ENCODE assay signal across 19 cellular contexts in genomic region chr18:12310762-12311161, GRCh38. TPM values are rescaled to one million over a fixed set of nuclear protein-coding genes. Genes with fewer than 3 reads are reported as not detected.
A peak's percentile ranks its signal among the peaks of the same experiment; 100 is the strongest.
DNase-seq lines count a peak whose midpoint lies in the region; ATAC-seq and TF ChIP-seq lines count a peak whose summit lies in the region.
"Had no signal": no experiment of that assay in that cellular context is flagged by ENCODE, and none has a peak within 500 bp of the region (broad histone marks: within the 10 kb centered on the region; RNA-seq: fewer than 3 reads in every experiment).

No MANE protein-coding gene starts in this region.

- H3K4me2 ChIP-seq in BLaER1 (peak overlapping the region; percentile 64; the same call in 1 of the 2 replicates), neuronal stem cell (ENCODE audit: insufficient read depth, low read length, poor library complexity, severe bottlenecking) (no peak overlapping the region)

- TF ChIP-seq POLR2A in esophagus squamous epithelium (IDR thresholded peaks at IDR 0.05), result no peak

- H3K27ac ChIP-seq in BLaER1 (no peak overlapping the region), esophagus squamous epithelium (peak overlapping the region; percentile 5 to 100 (median 97)), rectal smooth muscle tissue (ENCODE audit: low read depth, low read length) (peak overlapping the region; percentile 64), neuronal stem cell (replicated peaks; ENCODE audit: low read length) (no peak overlapping the region)
- H3K27ac ChIP-seq: C4-2B, parathyroid adenoma, testis had no signal

- peaks cover 26% of the 10 kb centered on the region for H3K4me1 Mint-ChIP-seq in CD14-positive monocyte

- peaks cover 61% of the 10 kb centered on the region for H3K4me1 ChIP-seq in BLaER1
- peaks cover 35 to 76% (median 39%) of the 10 kb centered on the region in 3 donors for H3K4me1 ChIP-seq in esophagus squamous epithelium
- peaks cover 38% of the 10 kb centered on the region for H3K4me1 ChIP-seq in rectal smooth muscle tissue (ENCODE audit: control insufficient read depth, insufficient read depth, low read length)
- peaks cover 10% of the 10 kb centered on the region for H3K4me1 ChIP-seq in mucosa of descending colon (ENCODE audit: low read depth)
- H3K4me1 ChIP-seq in neuronal stem cell (ENCODE audit: control insufficient read depth in 2 of 2, insufficient read depth in 1 of 2, low read depth in 1 of 2, low read length in 2 of 2), result peaks cover 6 to 13% of the 10 kb centered on the region in 2 donors
- H3K4me1 ChIP-seq: parathyroid adenoma had no signal

- no peaks in the 10 kb centered on the region for H3K79me1 ChIP-seq in neuronal stem cell (ENCODE audit: low read depth, low read length)

- no peak overlapping the region for H2AFZ ChIP-seq in neuronal stem cell (ENCODE audit: low read length)
- H2AFZ ChIP-seq: parathyroid adenoma had no signal

- peaks cover 19% of the 10 kb centered on the region for H4K20me1 ChIP-seq in BLaER1

- H2BK12ac ChIP-seq in neuronal stem cell (ENCODE audit: low read length), result no peak overlapping the region

- H3K27me3 Mint-ChIP-seq in CD14-positive monocyte (ENCODE audit: low read depth in 3 of 3), result peaks cover 14 to 33% (median 29%) of the 10 kb centered on the region in 3 donors

- ATAC-seq in GM21576 (IDR thresholded peaks at IDR 0.05; ENCODE audit: unreplicated experiment), result no peak
- ATAC-seq in mucosa of descending colon, result no peak

- H3K9me3 ChIP-seq in BLaER1 (peaks cover 26% of the 10 kb centered on the region), esophagus squamous epithelium (peaks cover 0 to 15% (median 11%) of the 10 kb centered on the region in 3 donors), mucosa of descending colon (peaks cover 4% of the 10 kb centered on the region), neuronal stem cell (replicated peaks in 1 of 2; ENCODE audit: control insufficient read depth in 2 of 2, insufficient read depth in 1 of 2, low read depth in 1 of 2, low read length in 2 of 2) (peaks cover 7 to 27% of the 10 kb centered on the region in 2 donors)
- H3K9me3 ChIP-seq: testis had no signal

- H2BK15ac ChIP-seq in neuronal stem cell (ENCODE audit: low read length), result no peak overlapping the region

- H3K27me3 ChIP-seq in BLaER1 (no peaks in the 10 kb centered on the region), esophagus squamous epithelium (peaks cover 0 to 8% (median 0%) of the 10 kb centered on the region in 4 donors), rectal smooth muscle tissue (ENCODE audit: control insufficient read depth, insufficient read depth, low read length) (no peaks in the 10 kb centered on the region), neuronal stem cell (ENCODE audit: control insufficient read depth in 3 of 3, insufficient read depth in 3 of 3, low read depth in 1 of 3, low read length in 3 of 3) (peaks cover 3 to 20% (median 16%) of the 10 kb centered on the region in 3 experiments)
- H3K27me3 ChIP-seq: Peyer's patch, testis had no signal

- no peak overlapping the region for H3K4me3 ChIP-seq in BLaER1
- H3K4me3 ChIP-seq in esophagus squamous epithelium, result peak overlapping the region in 2 of 4 donors; percentile 96
- no peak overlapping the region for H3K4me3 ChIP-seq in rectal smooth muscle tissue (ENCODE audit: low read length)
- H3K4me3 ChIP-seq in mucosa of descending colon, result no peak overlapping the region
- no peak overlapping the region for H3K4me3 ChIP-seq in neuronal stem cell (ENCODE audit: low read length in 2 of 2)
- H3K4me3 ChIP-seq: testis had no signal

- H3K4me3 Mint-ChIP-seq in CD14-positive monocyte, result no peak overlapping the region
- H3K4me3 Mint-ChIP-seq: memory B cell had no signal

- no peak overlapping the region for H3K4ac ChIP-seq in neuronal stem cell (ENCODE audit: low read length)

- peaks cover 0 to 21% (median 10%) of the 10 kb centered on the region in 7 donors for H3K9me3 Mint-ChIP-seq in CD14-positive monocyte
- H3K9me3 Mint-ChIP-seq: memory B cell had no signal

- H3K36me3 ChIP-seq in BLaER1 (peaks cover 43% of the 10 kb centered on the region), esophagus squamous epithelium (peaks cover 0 to 52% (median 16%) of the 10 kb centered on the region in 3 donors), rectal smooth muscle tissue (ENCODE audit: control insufficient read depth, insufficient read depth, low read length) (no peaks in the 10 kb centered on the region), mucosa of descending colon (ENCODE audit: low read depth) (no peaks in the 10 kb centered on the region), neuronal stem cell (replicated peaks in 1 of 2; ENCODE audit: control insufficient read depth in 2 of 2, insufficient read depth in 2 of 2, low read length in 2 of 2) (peaks cover 12 to 61% of the 10 kb centered on the region in 2 donors)

- intact Hi-C loops in esophagus squamous epithelium (cut with DNase I), result no loop called here
- intact Hi-C loops in mucosa of descending colon (cut with DNase I, micrococcal nuclease), result no loop called here
- intact Hi-C loops in CD14-positive monocyte (cut with micrococcal nuclease), result no loop called here

- no peak overlapping the region for H2AK5ac ChIP-seq in neuronal stem cell (ENCODE audit: low read depth, low read length)

- WGBS in esophagus squamous epithelium, 2 donors, result 94 to 96% methylated on average over 6 of the region's 6 CpGs
- WGBS in neuronal stem cell (ENCODE audit: extremely low coverage in 2 of 2, insufficient read length in 2 of 2, insufficient replicate concordance in 1 of 2), 2 donors, result no CpG with 5 or more reads among the region's 6 CpGs

- DNase-seq in MV-4-11 (lab: John Stamatoyannopoulos, UW) (peak; percentile 39), esophagus squamous epithelium (lab: John Stamatoyannopoulos, UW) (no peak), mucosa of descending colon (no peak), neuronal stem cell (ENCODE audit: low spot score) (no peak), CD14-positive monocyte (ENCODE audit: low spot score) (no peak)
- DNase-seq: activated CD4-positive, alpha-beta T cell treated with anti-CD3 and anti-CD28 coated beads for 4 hours; activated T-cell treated with anti-CD3 and anti-CD28 coated beads for 4 hours; NCI-H2029 treated with DMSO at 0.1 percent for 48 hours; NCI-H526 treated with DMSO at 0.1 percent for 48 hours; Peyer's patch; stimulated activated CD4-positive, alpha-beta T cell treated with anti-CD3 and anti-CD28 coated beads, Interleukin-15, amount 100 ng/mL, for 24 hours; testis had no signal

- no peak overlapping the region for H4K91ac ChIP-seq in neuronal stem cell (ENCODE audit: low read depth, low read length, poor library complexity)

- no peak overlapping the region for H3K18ac ChIP-seq in neuronal stem cell (ENCODE audit: low read length)

- no peak overlapping the region for H3K23ac ChIP-seq in neuronal stem cell (ENCODE audit: low read depth, low read length, poor library complexity)

- no peak overlapping the region for H3K14ac ChIP-seq in neuronal stem cell (ENCODE audit: low read length)

- H3K27ac Mint-ChIP-seq in CD14-positive monocyte, result no peak overlapping the region
- H3K27ac Mint-ChIP-seq: memory B cell had no signal

- TF ChIP-seq CTCF in esophagus squamous epithelium (IDR thresholded peaks at IDR 0.05) (no peak), mucosa of descending colon (IDR thresholded peaks at IDR 0.05) (no peak), CD14-positive monocyte (IDR thresholded peaks at IDR 0.05) (no peak)

- H3K9ac ChIP-seq in BLaER1 (no peak overlapping the region), rectal smooth muscle tissue (ENCODE audit: low read length) (no peak overlapping the region), neuronal stem cell (ENCODE audit: low read depth, low read length, poor library complexity) (no peak overlapping the region)
- H3K9ac ChIP-seq: parathyroid adenoma had no signal

- peaks cover 21 to 36% of the 10 kb centered on the region in 2 donors for H3K36me3 Mint-ChIP-seq in CD14-positive monocyte

- H4K8ac ChIP-seq in neuronal stem cell (ENCODE audit: low read depth, low read length), result no peak overlapping the region

- no peak overlapping the region for H2BK5ac ChIP-seq in neuronal stem cell (ENCODE audit: low read length)

- no peak overlapping the region for H2BK120ac ChIP-seq in neuronal stem cell (ENCODE audit: low read depth, low read length)

RNA-seq across cellular contexts. Expression of gene TUBB6, which starts 2.7 kb away (rescaled TPM):
- 100 to 1,000 TPM; 288 to 406 (median 337) TPM for total RNA-seq in esophagus squamous epithelium
- total RNA-seq in mucosa of descending colon, result 100 to 1,000 TPM in 1 of 3 donors, 10 to 100 TPM in 1, 1 to 10 TPM in 1; 9.2 to 116 (median 32.9) TPM
- 91.0 TPM for polyA plus RNA-seq in neuronal stem cell (2013, experiment 1 of 2)
- polyA plus RNA-seq in neuronal stem cell (2013, experiment 2 of 2), result 86.1 TPM
- polyA plus RNA-seq in CD14-positive monocyte, result 10 to 100 TPM; 15.8 to 27.6 TPM

RNA-seq across cellular contexts. Expression of gene CIDEA, which starts 56.6 kb away (rescaled TPM):
- total RNA-seq in esophagus squamous epithelium (1 to 10 TPM in 1 of 4 donors, not detected in 3; 3.0 TPM), mucosa of descending colon (under 1 TPM in 2 of 3 donors, not detected in 1; 0.58 to 0.98 TPM)
- not detected for polyA plus RNA-seq in neuronal stem cell (2013, experiment 1 of 2)
- polyA plus RNA-seq in neuronal stem cell (2013, experiment 2 of 2), result not detected
- not detected for polyA plus RNA-seq in CD14-positive monocyte
- total RNA-seq: Peyer's patch; T-helper 1 cell treated with Interleukin-12 subunit alpha and Interleukin-12 subunit beta and Interleukin-4 antibody, amounts not matched to agents 30 ng/mL and 1 ng/mL, for 36 hours; testis had no signal

Comparison
In these comparisons a context has a peak if more than half of its experiments do, and no peak if none do; other contexts are left out.
1. H3K27ac ChIP-seq: peak in esophagus squamous epithelium (4 of 4) and rectal smooth muscle tissue (single experiment); none in BLaER1 (single experiment) and neuronal stem cell (single experiment).